ENCODE assay signal across 8 cellular contexts in genomic region chr5:177300236-177300880, GRCh38. TPM values are rescaled to one million over a fixed set of nuclear protein-coding genes. Genes with fewer than 3 reads are reported as not detected.
A peak's percentile ranks its signal among the peaks of the same experiment; 100 is the strongest.
DNase-seq lines count a peak whose midpoint lies in the region; ATAC-seq, FAIRE-seq and TF ChIP-seq lines count a peak whose summit lies in the region.

No MANE protein-coding gene starts in this region.

- WGBS in K562 (ENCODE audit: insufficient coverage, low coverage, missing lambda C conversion rate), result 4% methylated on average over 4 of the region's 4 CpGs

- TF ChIP-seq EP300 in K562 (IDR thresholded peaks at IDR 0.05; ENCODE audit: low read length), result no peak

- CTCF ChIA-PET in K562 (lab: Yijun Ruan, JAX; ENCODE audit: low intra/inter-chr PET ratio), result interaction anchor here (0.6 kb wide), 1 partner anchor 33 kb away, joined by 5 read pairs; no protein-coding TSS in a partner anchor

- ATAC-seq in GM18867 (IDR thresholded peaks at IDR 0.05; ENCODE audit: unreplicated experiment) (peak; percentile 26), HG03135 (IDR thresholded peaks at IDR 0.05; ENCODE audit: unreplicated experiment) (peak; percentile 40), SK-N-SH treated with all-trans-retinoic acid at 6 μM for 48 hours (peak; percentile 27), K562 (peak; percentile 72), HG02870 (IDR thresholded peaks at IDR 0.05; ENCODE audit: unreplicated experiment) (no peak)

- H3K9ac ChIP-seq in K562 (ENCODE audit: insufficient read depth in 1 of 2, low read depth in 2 of 2, low read length in 2 of 2), result peak overlapping the region in 1 of 2 experiments; percentile 6; a peak in 1 of 4 replicates

- peak; percentile 47 to 56 (median 53); a peak in 5 of 6 replicates for TF ChIP-seq CTCF in K562 (IDR thresholded peaks at IDR 0.05 in 2 of 3, conservative IDR thresholded peaks at IDR 0.05 in 1 of 3; ENCODE audit: insufficient read depth in 2 of 3, low read depth in 1 of 3, low read length in 3 of 3)

- H3K4me2 ChIP-seq in K562 (ENCODE audit: insufficient read depth, low read length), result peak overlapping the region; percentile 31; the same call in 1 of the 2 replicates

- no peaks in the 10 kb centered on the region for H3K27me3 ChIP-seq in K562 (ENCODE audit: control insufficient read depth in 2 of 2, insufficient read depth in 2 of 2, low read length in 2 of 2)

- FAIRE-seq in K562 (lab: Jason Lieb, UNC), result peak; percentile 82

- BruUV-seq in K562 (replicated peaks; lab: Mats Ljungman, UMichigan), result no TSS peak

- H3K36me3 ChIP-seq in K562 (ENCODE audit: control insufficient read depth, insufficient read depth, low read length), result peaks cover 58% of the 10 kb centered on the region

- no peaks in the 10 kb centered on the region for H3K9me3 ChIP-seq in K562 (replicated peaks; ENCODE audit: control insufficient read depth, insufficient read depth, low read depth, low read length)

- no peak overlapping the region for H3K4me3 ChIP-seq in K562

- peak overlapping the region; percentile 58; the same call in 2 of the 3 replicates for H3K27ac ChIP-seq in K562 (ENCODE audit: extremely low read depth, low read depth, low read length)

- H3K79me2 ChIP-seq in K562 (ENCODE audit: control insufficient read depth, insufficient read depth, low read length), result peaks cover 40% of the 10 kb centered on the region

- DNase-seq in K562 (ENCODE audit: extremely low read depth in 1 of 4, low spot score in 3 of 4), result peak; percentile 57 to 79 (median 66)
- peak; percentile 71 for DNase-seq in islet precursor cell
- DNase-seq in stimulated activated CD8-positive, alpha-beta memory T cell treated with anti-CD3 and anti-CD28 coated beads, Interleukin-15, amount 100 ng/mL, for 4 hours (ENCODE audit: low read depth in 2 of 2), result peak; percentile 47 to 65
- no peak for DNase-seq in HT-29 (ENCODE audit: low spot score)

- intact Hi-C loops in K562 (cut with micrococcal nuclease), result loop anchor here (1.0 to 5.0 kb wide), 2 partner anchors 168 to 186 kb away; partner anchors contain the start of gene NSD1

- no peak overlapping the region for H2AFZ ChIP-seq in K562 (ENCODE audit: low read depth, low read length)

- no peak for TF ChIP-seq POLR2A in K562 (conservative IDR thresholded peaks at IDR 0.05)

- in situ Hi-C loops in K562 (cut with MboI), result no loop called here

- peaks cover 10% of the 10 kb centered on the region for H4K20me1 ChIP-seq in K562 (replicated peaks; ENCODE audit: control insufficient read depth, insufficient read depth, low read length)

- peak in 1 of 2 experiments; percentile 42; a peak in 2 of 4 replicates for TF ChIP-seq RAD21 in K562 (CRISPR knock-in tag; conservative IDR thresholded peaks at IDR 0.05 in 1 of 2, IDR thresholded peaks at IDR 0.05 in 1 of 2)

- H3K4me1 ChIP-seq in K562 (replicated peaks in 1 of 2; ENCODE audit: control insufficient read depth in 2 of 2, insufficient read depth in 2 of 2, low read length in 2 of 2), result peaks cover 20 to 26% of the 10 kb centered on the region in 2 experiments

- POLR2A ChIA-PET in K562 (lab: Yijun Ruan, JAX), result interaction anchor here (0.6 to 1.4 kb wide), 3 partner anchors 10 to 607 kb away, joined by 3 to 9 read pairs (median 4); partner anchors contain the start of gene MXD3

- no peaks in the 10 kb centered on the region for H3K9me1 ChIP-seq in K562 (ENCODE audit: control insufficient read depth, insufficient read depth, low read length)

RNA-seq across cellular contexts. Expression of gene RAB24, which starts 3.2 kb away (rescaled TPM):
- total RNA-seq in K562 (2011; cell fraction: chromatin; rRNA removed; ENCODE audit: low replicate concordance), result 54.0 and 133 TPM in 2 replicates
- total RNA-seq in K562 (2011; cell fraction: nucleolus; rRNA removed), result 129 and 138 TPM in 2 replicates
- total RNA-seq in K562 (2011; cell fraction: nucleoplasm; rRNA removed), result 74.5 and 88.1 TPM in 2 replicates
- total RNA-seq in K562 (2014; rRNA removed) (61.1 and 72.5 TPM in 2 replicates), K562 (2014; rRNA removed; fragmentation: Illumina TruSeq; extraction: Trizol) (16.8 and 21.2 TPM in 2 replicates), K562 (2015; rRNA removed; fragmentation: Illumina TruSeq; extraction: Trizol) (21.1 and 22.2 TPM in 2 replicates), K562 (2021) (52.5 and 56.7 TPM in 2 replicates)
- polyA plus RNA-seq in K562 (2011; rRNA removed) (70.4 and 85.1 TPM in 2 replicates), K562 (2014; fragmentation: Illumina TruSeq; extraction: Trizol) (34.8 and 40.4 TPM in 2 replicates), K562 (2014; fragmentation: Nextera tagmentation; extraction: Ambion mirVana) (10 to 100 TPM; 13.9 to 15.7 TPM), K562 (2014; rRNA removed) (107 TPM in 2 replicates)
- 83.0 and 103 TPM in 2 replicates for polyA plus RNA-seq in K562 (2011; cell fraction: cytosol; rRNA removed)
- polyA plus RNA-seq in K562 (2011; cell fraction: nucleus; rRNA removed), result 376 and 417 TPM in 2 replicates
- 48.9 and 65.7 TPM in 2 replicates for polyA plus RNA-seq in K562 (2012)
- polyA minus RNA-seq in K562 (2011; rRNA and poly(A)+ RNA removed), result 15.0 and 17.4 TPM in 2 replicates
- 10.5 and 14.7 TPM in 2 replicates for polyA minus RNA-seq in K562 (2011; cell fraction: cytosol; rRNA and poly(A)+ RNA removed)
- 32.3 and 39.1 TPM in 2 replicates for polyA minus RNA-seq in K562 (2011; cell fraction: nucleus; rRNA and poly(A)+ RNA removed)
- 33.7 and 33.8 TPM in 2 replicates for total RNA-seq in HT-29 (2014; rRNA removed; shearing (Covaris generic))

RNA-seq across cellular contexts. Expression of gene PRELID1, which starts 3.2 kb away (rescaled TPM):
- 48.2 and 87.9 TPM in 2 replicates for total RNA-seq in K562 (2011; cell fraction: chromatin; rRNA removed; ENCODE audit: low replicate concordance)
- 113 and 136 TPM in 2 replicates for total RNA-seq in K562 (2011; cell fraction: nucleolus; rRNA removed)
- 88.0 and 98.6 TPM in 2 replicates for total RNA-seq in K562 (2011; cell fraction: nucleoplasm; rRNA removed)
- total RNA-seq in K562 (2014; rRNA removed) (330 and 397 TPM in 2 replicates), K562 (2014; rRNA removed; fragmentation: Illumina TruSeq; extraction: Trizol) (240 and 288 TPM in 2 replicates), K562 (2015; rRNA removed; fragmentation: Illumina TruSeq; extraction: Trizol) (336 and 342 TPM in 2 replicates), K562 (2021) (357 and 376 TPM in 2 replicates)
- polyA plus RNA-seq in K562 (2011; rRNA removed) (306 and 340 TPM in 2 replicates), K562 (2014; fragmentation: Illumina TruSeq; extraction: Trizol) (313 and 379 TPM in 2 replicates), K562 (2014; fragmentation: Nextera tagmentation; extraction: Ambion mirVana) (10 to 100 TPM; 40.1 to 63.7 TPM), K562 (2014; rRNA removed) (484 and 583 TPM in 2 replicates)
- 419 and 903 TPM in 2 replicates for polyA plus RNA-seq in K562 (2011; cell fraction: cytosol; rRNA removed)
- polyA plus RNA-seq in K562 (2011; cell fraction: nucleus; rRNA removed), result 140 and 180 TPM in 2 replicates
- polyA plus RNA-seq in K562 (2012), result 250 and 264 TPM in 2 replicates
- 122 and 169 TPM in 2 replicates for polyA minus RNA-seq in K562 (2011; rRNA and poly(A)+ RNA removed)
- 115 and 142 TPM in 2 replicates for polyA minus RNA-seq in K562 (2011; cell fraction: cytosol; rRNA and poly(A)+ RNA removed)
- 52.6 and 54.7 TPM in 2 replicates for polyA minus RNA-seq in K562 (2011; cell fraction: nucleus; rRNA and poly(A)+ RNA removed)
- 556 and 582 TPM in 2 replicates for total RNA-seq in HT-29 (2014; rRNA removed; shearing (Covaris generic))

RNA-seq across cellular contexts. Expression of gene MXD3, which starts 11.3 kb away (rescaled TPM):
- total RNA-seq in K562 (2011; cell fraction: chromatin; rRNA removed; ENCODE audit: low replicate concordance), result 16.1 and 35.8 TPM in 2 replicates
- 30.9 and 32.9 TPM in 2 replicates for total RNA-seq in K562 (2011; cell fraction: nucleolus; rRNA removed)
- total RNA-seq in K562 (2011; cell fraction: nucleoplasm; rRNA removed), result 25.8 and 34.4 TPM in 2 replicates
- total RNA-seq in K562 (2014; rRNA removed) (18.2 and 19.5 TPM in 2 replicates), K562 (2014; rRNA removed; fragmentation: Illumina TruSeq; extraction: Trizol) (0.65 and 0.83 TPM in 2 replicates), K562 (2015; rRNA removed; fragmentation: Illumina TruSeq; extraction: Trizol) (4.5 and 6.1 TPM in 2 replicates), K562 (2021) (12.0 and 16.2 TPM in 2 replicates)
- polyA plus RNA-seq in K562 (2011; rRNA removed) (5.2 and 13.6 TPM in 2 replicates), K562 (2014; fragmentation: Illumina TruSeq; extraction: Trizol) (1.8 and 4.5 TPM in 2 replicates), K562 (2014; fragmentation: Nextera tagmentation; extraction: Ambion mirVana) (under 1 TPM; 0.28 to 0.59 TPM), K562 (2014; rRNA removed) (22.8 and 24.8 TPM in 2 replicates)
- 9.9 and 15.2 TPM in 2 replicates for polyA plus RNA-seq in K562 (2011; cell fraction: cytosol; rRNA removed)
- 81.7 and 87.5 TPM in 2 replicates for polyA plus RNA-seq in K562 (2011; cell fraction: nucleus; rRNA removed)
- polyA plus RNA-seq in K562 (2012), result 9.2 and 20.7 TPM in 2 replicates
- polyA minus RNA-seq in K562 (2011; rRNA and poly(A)+ RNA removed), result 1.8 and 1.9 TPM in 2 replicates
- 1.2 and 4.6 TPM in 2 replicates for polyA minus RNA-seq in K562 (2011; cell fraction: cytosol; rRNA and poly(A)+ RNA removed)
- 12.3 and 14.9 TPM in 2 replicates for polyA minus RNA-seq in K562 (2011; cell fraction: nucleus; rRNA and poly(A)+ RNA removed)
- 55.7 and 75.5 TPM in 2 replicates for total RNA-seq in HT-29 (2014; rRNA removed; shearing (Covaris generic))

RNA-seq across cellular contexts. Expression of gene LMAN2, which starts 51.1 kb away (rescaled TPM):
- total RNA-seq in K562 (2011; cell fraction: chromatin; rRNA removed; ENCODE audit: low replicate concordance), result 108 and 260 TPM in 2 replicates
- total RNA-seq in K562 (2011; cell fraction: nucleolus; rRNA removed), result 422 and 429 TPM in 2 replicates
- 240 and 283 TPM in 2 replicates for total RNA-seq in K562 (2011; cell fraction: nucleoplasm; rRNA removed)
- 200 and 216 TPM in 2 replicates for total RNA-seq in K562 (2014; rRNA removed)
- total RNA-seq in K562 (2014; rRNA removed; fragmentation: Illumina TruSeq; extraction: Trizol), result 69.3 and 110 TPM in 2 replicates
- total RNA-seq in K562 (2015; rRNA removed; fragmentation: Illumina TruSeq; extraction: Trizol), result 179 and 196 TPM in 2 replicates
- total RNA-seq in K562 (2021), result 130 and 136 TPM in 2 replicates
- polyA plus RNA-seq in K562 (2011; rRNA removed), result 119 and 150 TPM in 2 replicates
- 299 and 407 TPM in 2 replicates for polyA plus RNA-seq in K562 (2011; cell fraction: cytosol; rRNA removed)
- 207 and 224 TPM in 2 replicates for polyA plus RNA-seq in K562 (2011; cell fraction: nucleus; rRNA removed)
- 176 and 216 TPM in 2 replicates for polyA plus RNA-seq in K562 (2012)
- 241 and 254 TPM in 2 replicates for polyA plus RNA-seq in K562 (2014; fragmentation: Illumina TruSeq; extraction: Trizol)
- polyA plus RNA-seq in K562 (2014; fragmentation: Nextera tagmentation; extraction: Ambion mirVana), result 1 to 10 TPM; 2.7 to 8.5 TPM
- 196 and 235 TPM in 2 replicates for polyA plus RNA-seq in K562 (2014; rRNA removed)
- polyA minus RNA-seq in K562 (2011; rRNA and poly(A)+ RNA removed), result 113 and 151 TPM in 2 replicates
- 150 and 163 TPM in 2 replicates for polyA minus RNA-seq in K562 (2011; cell fraction: cytosol; rRNA and poly(A)+ RNA removed)
- 76.1 and 108 TPM in 2 replicates for polyA minus RNA-seq in K562 (2011; cell fraction: nucleus; rRNA and poly(A)+ RNA removed)
- 234 and 262 TPM in 2 replicates for total RNA-seq in HT-29 (2014; rRNA removed; shearing (Covaris generic))

RNA-seq across cellular contexts. Expression of gene RGS14, which starts 57.4 kb away (rescaled TPM):
- total RNA-seq in K562 (2011; cell fraction: chromatin; rRNA removed; ENCODE audit: low replicate concordance), result 35.8 and 98.9 TPM in 2 replicates
- total RNA-seq in K562 (2011; cell fraction: nucleolus; rRNA removed), result 87.6 and 104 TPM in 2 replicates
- 52.4 and 57.0 TPM in 2 replicates for total RNA-seq in K562 (2011; cell fraction: nucleoplasm; rRNA removed)
- 63.1 and 86.1 TPM in 2 replicates for total RNA-seq in K562 (2014; rRNA removed)
- total RNA-seq in K562 (2014; rRNA removed; fragmentation: Illumina TruSeq; extraction: Trizol), result 6.3 and 10.5 TPM in 2 replicates
- total RNA-seq in K562 (2015; rRNA removed; fragmentation: Illumina TruSeq; extraction: Trizol), result 34.5 and 38.8 TPM in 2 replicates
- 50.3 and 55.4 TPM in 2 replicates for total RNA-seq in K562 (2021)
- 21.2 and 40.8 TPM in 2 replicates for polyA plus RNA-seq in K562 (2011; rRNA removed)
- polyA plus RNA-seq in K562 (2011; cell fraction: cytosol; rRNA removed), result 54.2 and 98.9 TPM in 2 replicates
- 174 and 232 TPM in 2 replicates for polyA plus RNA-seq in K562 (2011; cell fraction: nucleus; rRNA removed)
- 40.9 and 53.0 TPM in 2 replicates for polyA plus RNA-seq in K562 (2012)
- 42.0 and 46.3 TPM in 2 replicates for polyA plus RNA-seq in K562 (2014; fragmentation: Illumina TruSeq; extraction: Trizol)
- polyA plus RNA-seq in K562 (2014; fragmentation: Nextera tagmentation; extraction: Ambion mirVana), result 1 to 10 TPM in 1 of 2 experiments, under 1 TPM in 1; 0.28 to 1.3 TPM
- polyA plus RNA-seq in K562 (2014; rRNA removed), result 75.9 and 101 TPM in 2 replicates
- polyA minus RNA-seq in K562 (2011; rRNA and poly(A)+ RNA removed), result 11.5 and 13.6 TPM in 2 replicates
- 20.3 and 24.8 TPM in 2 replicates for polyA minus RNA-seq in K562 (2011; cell fraction: cytosol; rRNA and poly(A)+ RNA removed)
- 49.7 and 64.5 TPM in 2 replicates for polyA minus RNA-seq in K562 (2011; cell fraction: nucleus; rRNA and poly(A)+ RNA removed)
- 48.9 and 58.3 TPM in 2 replicates for total RNA-seq in HT-29 (2014; rRNA removed; shearing (Covaris generic))
